8 cellular contexts compared by ENCODE assay signal in the genomic region with DNA sequence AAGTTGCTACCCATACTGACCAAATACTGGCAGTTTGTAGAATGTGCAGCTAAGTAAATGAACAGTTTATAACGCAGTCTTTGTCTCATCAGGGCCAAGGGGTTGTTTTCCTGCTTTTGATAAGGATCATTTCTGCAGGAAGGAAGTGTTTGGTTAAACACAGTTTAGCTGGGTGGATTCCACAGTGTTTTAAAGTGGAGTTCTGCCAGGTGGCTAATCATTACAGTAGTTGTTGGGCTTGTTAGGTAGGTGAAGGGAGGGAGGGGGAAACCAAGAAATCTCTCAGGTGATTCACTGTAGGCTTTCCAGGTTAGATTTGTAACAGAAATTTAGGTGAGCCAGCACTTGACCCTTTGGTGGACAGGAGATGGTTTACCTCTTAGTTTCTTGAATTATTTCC. TPM values are rescaled to one million over a fixed set of nuclear protein-coding genes. Genes with fewer than 3 reads are reported as not detected.
A peak's percentile ranks its signal among the peaks of the same experiment; 100 is the strongest.
DNase-seq lines count a peak whose midpoint lies in the region; ATAC-seq and TF ChIP-seq lines count a peak whose summit lies in the region.

No MANE protein-coding gene starts in this region.

- H3K4me3 ChIP-seq in HCT116 (replicated peaks in 1 of 2; ENCODE audit: low read depth in 1 of 2, low read length in 2 of 2): no peak overlapping the region
- H3K4me3 ChIP-seq in right lobe of liver: no peak overlapping the region

- no peak overlapping the region for H3K27ac ChIP-seq in HCT116 (ENCODE audit: low read depth, low read length)
- H3K27ac ChIP-seq in right lobe of liver: peak overlapping the region; percentile 53 to 77 (median 57)

- H3K9ac ChIP-seq in HCT116 (ENCODE audit: low read length): no peak overlapping the region

- TF ChIP-seq RAD21 in HCT116 (IDR thresholded peaks at IDR 0.05; ENCODE audit: low read depth): no peak

- TF ChIP-seq POLR2A in HCT116 (IDR thresholded peaks at IDR 0.05; ENCODE audit: borderline replicate concordance, extremely low read depth, insufficient read depth, insufficient read length) (no peak), right lobe of liver (IDR thresholded peaks at IDR 0.05) (no peak)

- H3K4me1 ChIP-seq in HCT116 (ENCODE audit: control insufficient read depth in 1 of 2, insufficient read depth in 2 of 2, low read length in 2 of 2): peaks cover 0 to 13% of the 10 kb centered on the region in 2 experiments; a peak in 2 of 4 replicates
- H3K4me1 ChIP-seq in right lobe of liver: peaks cover 0 to 49% (median 19%) of the 10 kb centered on the region in 4 donors

- TF ChIP-seq CTCF in Calu3 (IDR thresholded peaks at IDR 0.05; ENCODE audit: unreplicated experiment): no peak
- TF ChIP-seq CTCF in HCT116 (IDR thresholded peaks at IDR 0.05 in 2 of 3, conservative IDR thresholded peaks at IDR 0.05 in 1 of 3; ENCODE audit: borderline replicate concordance in 1 of 3, insufficient read depth in 1 of 3, low read depth in 2 of 3, low read length in 2 of 3): no peak
- TF ChIP-seq CTCF in right lobe of liver (IDR thresholded peaks at IDR 0.05): no peak

- H3K36me3 ChIP-seq in HCT116 (ENCODE audit: control insufficient read depth in 1 of 2, insufficient read depth in 2 of 2, low read length in 2 of 2): no peaks in the 10 kb centered on the region
- H3K36me3 ChIP-seq in right lobe of liver: peaks cover 0 to 6% (median 3%) of the 10 kb centered on the region in 4 donors

- POLR2A ChIA-PET in HCT116 (lab: Charles Lee): no interaction called here

- H3K4me3 Mint-ChIP-seq in Calu3 (ENCODE audit: low read depth, unreplicated experiment): peak overlapping the region; percentile 69
- no peak overlapping the region for H3K4me3 Mint-ChIP-seq in activated naive CD8-positive, alpha-beta T cell

- H3K9me3 Mint-ChIP-seq in Calu3 (ENCODE audit: low read depth, unreplicated experiment): no peaks in the 10 kb centered on the region
- no peaks in the 10 kb centered on the region for H3K9me3 Mint-ChIP-seq in activated naive CD8-positive, alpha-beta T cell (ENCODE audit: low read depth)

- intact Hi-C loops in Calu3 (cut with micrococcal nuclease; ENCODE audit: unreplicated experiment) (loop anchor here (2.0 kb wide), 1 partner anchor 52 kb away; no protein-coding TSS in a partner anchor), HCT116 (cut with micrococcal nuclease) (no loop called here), right lobe of liver (cut with DNase I) (no loop called here)

- CTCF ChIA-PET in Calu3 (lab: Charles Lee): interaction anchor here (0.9 to 1.9 kb wide), 4 partner anchors 9 to 21 kb away, joined by 3 to 10 read pairs (median 6); no protein-coding TSS in a partner anchor
- CTCF ChIA-PET in HCT116 (lab: Charles Lee): no interaction called here

- DNase-seq in Calu3 (peak; percentile 76), HCT116 (ENCODE audit: low read depth, low spot score) (no peak), right lobe of liver (peak in 1 of 3 donors; percentile 68), NCI-H1694 (lab: John Stamatoyannopoulos, UW) (no peak)

- H2AFZ ChIP-seq in HCT116 (ENCODE audit: low read depth, low read length, poor library complexity, severe bottlenecking): no peak overlapping the region

- BruUV-seq in Calu3 (replicated peaks; lab: Mats Ljungman, UMichigan) (no TSS peak), HCT116 (replicated peaks; lab: Mats Ljungman, UMichigan) (no TSS peak)

- H3K27me3 ChIP-seq in HCT116 (ENCODE audit: insufficient read depth, low read length): no peaks in the 10 kb centered on the region
- no peaks in the 10 kb centered on the region for H3K27me3 ChIP-seq in right lobe of liver

- no peaks in the 10 kb centered on the region for H3K9me2 ChIP-seq in HCT116 (ENCODE audit: insufficient read depth)

- peak overlapping the region; percentile 99 for H3K27ac Mint-ChIP-seq in Calu3 (ENCODE audit: unreplicated experiment)
- peak overlapping the region; percentile 18 for H3K27ac Mint-ChIP-seq in activated naive CD8-positive, alpha-beta T cell

- no peaks in the 10 kb centered on the region for H4K20me1 ChIP-seq in HCT116 (ENCODE audit: insufficient read depth)

- RAD21 ChIA-PET in HCT116 (lab: Charles Lee; ENCODE audit: low non-redundant PET in 1 of 2, low total read pairs in 2 of 2, uncharacterized antibody in 2 of 2, unreplicated experiment in 2 of 2): no interaction called here

- peaks cover 75% of the 10 kb centered on the region for H3K4me1 Mint-ChIP-seq in Calu3 (ENCODE audit: low read depth, unreplicated experiment)
- peaks cover 42% of the 10 kb centered on the region for H3K4me1 Mint-ChIP-seq in activated naive CD8-positive, alpha-beta T cell (ENCODE audit: low read depth)

- no peaks in the 10 kb centered on the region for H3K79me2 ChIP-seq in HCT116 (ENCODE audit: insufficient read depth, low read length)

- WGBS in right lobe of liver (ENCODE audit: insufficient coverage, low coverage, low lambda C conversion rate, missing lambda C conversion rate): 16% methylated on average over 1 of the region's 1 CpG

- H3K36me3 Mint-ChIP-seq in Calu3 (ENCODE audit: insufficient read depth, unreplicated experiment): peaks cover 35% of the 10 kb centered on the region
- H3K36me3 Mint-ChIP-seq in activated naive CD8-positive, alpha-beta T cell: peaks cover 20% of the 10 kb centered on the region

- H3K27me3 Mint-ChIP-seq in Calu3 (ENCODE audit: unreplicated experiment): no peaks in the 10 kb centered on the region
- no peaks in the 10 kb centered on the region for H3K27me3 Mint-ChIP-seq in activated naive CD8-positive, alpha-beta T cell

- ATAC-seq in HCT116 (no peak; the same call in 1 of the 2 replicates), right lobe of liver (peak; percentile 64 to 84 (median 80)), HG02798 (IDR thresholded peaks at IDR 0.05; ENCODE audit: poor library complexity, unreplicated experiment) (no peak), GM18858 (IDR thresholded peaks at IDR 0.05; ENCODE audit: unreplicated experiment) (no peak), SK-N-SH treated with all-trans-retinoic acid at 6 μM for 48 hours (no peak)

- H3K9me3 ChIP-seq in HCT116 (ENCODE audit: control insufficient read depth in 1 of 2, insufficient read depth in 1 of 2, low read depth in 1 of 2, low read length in 2 of 2): no peaks in the 10 kb centered on the region
- H3K9me3 ChIP-seq in right lobe of liver: no peaks in the 10 kb centered on the region

- peak overlapping the region; percentile 20; the same call in 1 of the 2 replicates for H3K4me2 ChIP-seq in HCT116 (ENCODE audit: low read length)

TF ChIP-seq in HCT116, 20 proteins besides CTCF, POLR2A, EP300 and RAD21:
- TF ChIP-seq CBX3 (IDR thresholded peaks at IDR 0.05; ENCODE audit: low read depth) (no peak), SP1 (IDR thresholded peaks at IDR 0.05; ENCODE audit: low read depth) (peak; percentile 38; the same call in 1 of the 2 replicates)

TF ChIP-seq in SK-N-SH treated with all-trans-retinoic acid at 6 μM for 48 hours, 23 proteins besides CTCF, POLR2A, EP300 and RAD21 (continues in another document):
- TF ChIP-seq, protein P1, sequence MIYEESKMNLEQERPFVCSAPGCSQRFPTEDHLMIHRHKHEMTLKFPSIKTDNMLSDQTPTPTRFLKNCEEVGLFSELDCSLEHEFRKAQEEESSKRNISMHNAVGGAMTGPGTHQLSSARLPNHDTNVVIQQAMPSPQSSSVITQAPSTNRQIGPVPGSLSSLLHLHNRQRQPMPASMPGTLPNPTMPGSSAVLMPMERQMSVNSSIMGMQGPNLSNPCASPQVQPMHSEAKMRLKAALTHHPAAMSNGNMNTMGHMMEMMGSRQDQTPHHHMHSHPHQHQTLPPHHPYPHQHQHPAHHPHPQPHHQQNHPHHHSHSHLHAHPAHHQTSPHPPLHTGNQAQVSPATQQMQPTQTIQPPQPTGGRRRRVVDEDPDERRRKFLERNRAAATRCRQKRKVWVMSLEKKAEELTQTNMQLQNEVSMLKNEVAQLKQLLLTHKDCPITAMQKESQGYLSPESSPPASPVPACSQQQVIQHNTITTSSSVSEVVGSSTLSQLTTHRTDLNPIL (CRISPR knock-in tag; IDR thresholded peaks at IDR 0.05; ENCODE audit: low read depth): no peak
- no peak for TF ChIP-seq ISL1 (CRISPR knock-in tag; IDR thresholded peaks at IDR 0.05)
- TF ChIP-seq ZNF70 (CRISPR knock-in tag; IDR thresholded peaks at IDR 0.05): no peak
- no peak for TF ChIP-seq PPARA (CRISPR knock-in tag; IDR thresholded peaks at IDR 0.05; ENCODE audit: borderline replicate concordance)
- no peak for TF ChIP-seq TCF4 (CRISPR knock-in tag; IDR thresholded peaks at IDR 0.05; ENCODE audit: borderline replicate concordance)
- TF ChIP-seq SNAI2 (CRISPR knock-in tag; IDR thresholded peaks at IDR 0.05): no peak
- TF ChIP-seq ZNF8 (CRISPR knock-in tag; IDR thresholded peaks at IDR 0.05): no peak
- no peak for TF ChIP-seq ZFP30 (CRISPR knock-in tag; IDR thresholded peaks at IDR 0.05)
- TF ChIP-seq ZFP3 (CRISPR knock-in tag; IDR thresholded peaks at IDR 0.05): no peak
- no peak for TF ChIP-seq ZC3H10 (CRISPR knock-in tag; IDR thresholded peaks at IDR 0.05)
- no peak for TF ChIP-seq ARNTL (CRISPR knock-in tag; IDR thresholded peaks at IDR 0.05; ENCODE audit: borderline replicate concordance, low read depth)
- no peak for TF ChIP-seq ZNF565 (CRISPR knock-in tag; conservative IDR thresholded peaks at IDR 0.05; ENCODE audit: low read depth)
- TF ChIP-seq RARB (CRISPR knock-in tag; IDR thresholded peaks at IDR 0.05): no peak
- no peak for TF ChIP-seq GLIS3 (CRISPR knock-in tag; IDR thresholded peaks at IDR 0.05)
- TF ChIP-seq PATZ1 (CRISPR knock-in tag; IDR thresholded peaks at IDR 0.05; ENCODE audit: borderline replicate concordance): no peak

RNA-seq across cellular contexts. Expression of gene FNIP2, which starts 58.1 kb away (rescaled TPM):
- total RNA-seq in Calu3 (2022) (35.3 and 38.7 TPM in 2 replicates), HCT116 (2021; ENCODE audit: unreplicated experiment) (4.8 TPM), right lobe of liver (10 to 100 TPM; 34.2 to 67.4 (median 37.8) TPM)
- polyA plus RNA-seq in HCT116 (2012): 0.81 and 1.2 TPM in 2 replicates

Comparison
In these comparisons a context has a peak if more than half of its experiments do, and no peak if none do; other contexts are left out.
1. ATAC-seq: peak in right lobe of liver (4 of 4); none in HCT116 (single experiment), HG02798 (single experiment), GM18858 (single experiment) and SK-N-SH treated with all-trans-retinoic acid at 6 μM for 48 hours (single experiment).